In the genomic region with DNA sequence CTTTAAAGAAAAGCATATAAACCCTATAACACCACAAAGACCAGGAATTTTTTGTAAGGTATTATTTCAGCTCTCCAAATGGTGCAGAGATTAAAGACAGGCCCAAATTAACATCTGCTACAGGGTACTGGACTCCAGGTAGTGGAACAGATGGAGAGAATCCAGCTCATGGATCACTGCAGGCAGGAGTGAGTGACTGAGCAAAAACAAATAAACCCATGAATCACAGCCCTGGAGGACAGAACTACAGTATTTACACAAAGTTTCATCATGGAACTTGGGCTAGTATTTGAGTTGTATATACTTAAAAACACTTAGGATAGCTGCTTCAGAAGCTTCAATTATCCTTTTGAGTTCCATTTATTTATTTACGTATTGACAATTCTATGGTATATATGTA, we compare ENCODE assay signal across 13 cellular contexts.
DNase-seq lines count a peak whose midpoint lies in the region; ATAC-seq and TF ChIP-seq lines count a peak whose summit lies in the region.
"Had no signal": no experiment of that assay in that cellular context is flagged by ENCODE, and none has a peak within 500 bp of the region (broad histone marks: within the 10 kb centered on the region; RNA-seq: fewer than 3 reads in every experiment).

No MANE protein-coding gene starts in this region.

- H3K4me3 ChIP-seq in neural progenitor cell, result no peak overlapping the region
- no peak overlapping the region for H3K4me3 ChIP-seq in effector memory CD4-positive, alpha-beta T cell (ENCODE audit: insufficient read depth, low read depth, low read length, poor library complexity, severe bottlenecking)
- H3K4me3 ChIP-seq in vagina, result no peak overlapping the region
- H3K4me3 ChIP-seq: prostate gland, suprapubic skin had no signal

- H3K79me2 ChIP-seq in neural progenitor cell (ENCODE audit: low read depth), result no peaks in the 10 kb centered on the region

- CTCF ChIA-PET in GM10248 (lab: Yijun Ruan, JAX), result interaction anchor here (1.0 to 2.1 kb wide), 4 partner anchors 11 to 131 kb away, joined by 3 to 4 read pairs (median 3); no protein-coding TSS in a partner anchor

- H3K36me3 ChIP-seq in neural progenitor cell (no peaks in the 10 kb centered on the region), vagina (no peaks in the 10 kb centered on the region)
- H3K36me3 ChIP-seq in effector memory CD4-positive, alpha-beta T cell (ENCODE audit: control insufficient read depth, insufficient read depth, low read length), result no peaks in the 10 kb centered on the region
- H3K36me3 ChIP-seq: prostate gland, suprapubic skin had no signal

- H3K27ac Mint-ChIP-seq in neural progenitor cell, result peak overlapping the region; percentile 10
- H3K27ac Mint-ChIP-seq: activated naive CD4-positive, alpha-beta T cell treated with anti-CD3 and anti-CD28 coated beads, Interleukin-2, amount 50 U/mL, for 24 hours had no signal

- TF ChIP-seq POLR2A in vagina (IDR thresholded peaks at IDR 0.05), result no peak

- intact Hi-C loops in vagina (cut with DNase I), result loop anchor here (5.0 kb wide), 1 partner anchor 131 kb away; the partner anchor contains the start of gene SPRY2

- peaks cover 2% of the 10 kb centered on the region for H3K27me3 Mint-ChIP-seq in neural progenitor cell (ENCODE audit: insufficient read depth, low read depth)
- H3K27me3 Mint-ChIP-seq: activated naive CD4-positive, alpha-beta T cell treated with anti-CD3 and anti-CD28 coated beads, Interleukin-2, amount 50 U/mL, for 24 hours had no signal

- no peaks in the 10 kb centered on the region for H4K20me1 ChIP-seq in neural progenitor cell (ENCODE audit: low read depth)

- no peaks in the 10 kb centered on the region for H3K9me3 Mint-ChIP-seq in neural progenitor cell
- H3K9me3 Mint-ChIP-seq: activated naive CD4-positive, alpha-beta T cell treated with anti-CD3 and anti-CD28 coated beads, Interleukin-2, amount 50 U/mL, for 24 hours had no signal

- H3K27ac ChIP-seq in neural progenitor cell (no peak overlapping the region), vagina (no peak overlapping the region)
- H3K27ac ChIP-seq in effector memory CD4-positive, alpha-beta T cell (ENCODE audit: insufficient read depth, low read length, poor library complexity, severe bottlenecking), result no peak overlapping the region
- H3K27ac ChIP-seq: prostate gland, suprapubic skin had no signal

- H3K36me3 Mint-ChIP-seq in neural progenitor cell, result no peaks in the 10 kb centered on the region
- H3K36me3 Mint-ChIP-seq: activated naive CD4-positive, alpha-beta T cell treated with anti-CD3 and anti-CD28 coated beads, Interleukin-2, amount 50 U/mL, for 24 hours had no signal

- no peaks in the 10 kb centered on the region for H3K27me3 ChIP-seq in neural progenitor cell
- no peaks in the 10 kb centered on the region for H3K27me3 ChIP-seq in effector memory CD4-positive, alpha-beta T cell (replicated peaks; ENCODE audit: control insufficient read depth, insufficient read depth, low read length, poor library complexity, severe bottlenecking)
- H3K27me3 ChIP-seq in vagina, result no peaks in the 10 kb centered on the region
- H3K27me3 ChIP-seq: suprapubic skin had no signal

- no peak for TF ChIP-seq CTCF in neural progenitor cell (IDR thresholded peaks at IDR 0.05)
- no peak for TF ChIP-seq CTCF in GM10248 (IDR thresholded peaks at IDR 0.05; ENCODE audit: control extremely low read depth, extremely low read depth, low read depth, missing control alignments)
- TF ChIP-seq CTCF in vagina (IDR thresholded peaks at IDR 0.05), result no peak

- no peak overlapping the region for H2AFZ ChIP-seq in neural progenitor cell (replicated peaks)

- no peaks in the 10 kb centered on the region for H3K9me3 ChIP-seq in neural progenitor cell (ENCODE audit: low read depth)
- H3K9me3 ChIP-seq in effector memory CD4-positive, alpha-beta T cell (ENCODE audit: control insufficient read depth, low read length), result no peaks in the 10 kb centered on the region
- no peaks in the 10 kb centered on the region for H3K9me3 ChIP-seq in vagina
- H3K9me3 ChIP-seq: prostate gland, SK-N-SH, suprapubic skin had no signal

- no peak overlapping the region for H3K9ac ChIP-seq in neural progenitor cell
- H3K9ac ChIP-seq: SK-N-SH had no signal

- H3K4me1 ChIP-seq in neural progenitor cell (peaks cover 6% of the 10 kb centered on the region), vagina (peaks cover 17% of the 10 kb centered on the region)
- no peaks in the 10 kb centered on the region for H3K4me1 ChIP-seq in effector memory CD4-positive, alpha-beta T cell (ENCODE audit: control insufficient read depth, insufficient read depth, low read length, poor library complexity, severe bottlenecking)
- H3K4me1 ChIP-seq: prostate gland had no signal

- ATAC-seq in esophagus mucosa (peak; percentile 85), SK-N-SH treated with all-trans-retinoic acid at 6 μM for 48 hours (no peak)

- POLR2A ChIA-PET in GM10248 (lab: Yijun Ruan, JAX), result no interaction called here

- H3K4me1 Mint-ChIP-seq in neural progenitor cell, result peaks cover 7% of the 10 kb centered on the region
- H3K4me1 Mint-ChIP-seq: activated naive CD4-positive, alpha-beta T cell treated with anti-CD3 and anti-CD28 coated beads, Interleukin-2, amount 50 U/mL, for 24 hours had no signal

- peak; percentile 27 for DNase-seq in H4 (ENCODE audit: low spot score)
- DNase-seq in RKO (ENCODE audit: low spot score), result peak; percentile 16
- no peak for DNase-seq in neural progenitor cell (ENCODE audit: low spot score)
- no peak for DNase-seq in GM10248 (ENCODE audit: extremely low spot score)
- DNase-seq in effector memory CD4-positive, alpha-beta T cell, result no peak
- no peak for DNase-seq in vagina (ENCODE audit: extremely low spot score in 2 of 2)
- DNase-seq: NCI-H2081 treated with DMSO at 0.1 percent for 48 hours, SK-N-SH had no signal

- no peaks in the 10 kb centered on the region for H3F3A ChIP-seq in neural progenitor cell (ENCODE audit: low read depth)

- H3K4me2 ChIP-seq in neural progenitor cell, result no peak overlapping the region
- H3K4me2 ChIP-seq: SK-N-SH had no signal

- H3K4me3 Mint-ChIP-seq in neural progenitor cell, result no peak overlapping the region
- H3K4me3 Mint-ChIP-seq: activated naive CD4-positive, alpha-beta T cell treated with anti-CD3 and anti-CD28 coated beads, Interleukin-2, amount 50 U/mL, for 24 hours had no signal

TF ChIP-seq in SK-N-SH treated with all-trans-retinoic acid at 6 μM for 48 hours, 23 proteins besides CTCF, POLR2A, EP300 and RAD21:
- TF ChIP-seq PATZ1 (CRISPR knock-in tag; IDR thresholded peaks at IDR 0.05; ENCODE audit: borderline replicate concordance) (no peak), CSDC2 (CRISPR knock-in tag; IDR thresholded peaks at IDR 0.05) (no peak), ZNF70 (CRISPR knock-in tag; IDR thresholded peaks at IDR 0.05) (no peak), PPARA (CRISPR knock-in tag; IDR thresholded peaks at IDR 0.05; ENCODE audit: borderline replicate concordance) (no peak), ZFP30 (CRISPR knock-in tag; IDR thresholded peaks at IDR 0.05) (no peak), RARB (CRISPR knock-in tag; IDR thresholded peaks at IDR 0.05) (no peak), POU6F1 (CRISPR knock-in tag; IDR thresholded peaks at IDR 0.05; ENCODE audit: borderline replicate concordance, low read depth) (no peak), ZC3H10 (CRISPR knock-in tag; IDR thresholded peaks at IDR 0.05) (no peak), TOX (CRISPR knock-in tag; IDR thresholded peaks at IDR 0.05; ENCODE audit: borderline replicate concordance) (no peak)
- TF ChIP-seq, protein P1, sequence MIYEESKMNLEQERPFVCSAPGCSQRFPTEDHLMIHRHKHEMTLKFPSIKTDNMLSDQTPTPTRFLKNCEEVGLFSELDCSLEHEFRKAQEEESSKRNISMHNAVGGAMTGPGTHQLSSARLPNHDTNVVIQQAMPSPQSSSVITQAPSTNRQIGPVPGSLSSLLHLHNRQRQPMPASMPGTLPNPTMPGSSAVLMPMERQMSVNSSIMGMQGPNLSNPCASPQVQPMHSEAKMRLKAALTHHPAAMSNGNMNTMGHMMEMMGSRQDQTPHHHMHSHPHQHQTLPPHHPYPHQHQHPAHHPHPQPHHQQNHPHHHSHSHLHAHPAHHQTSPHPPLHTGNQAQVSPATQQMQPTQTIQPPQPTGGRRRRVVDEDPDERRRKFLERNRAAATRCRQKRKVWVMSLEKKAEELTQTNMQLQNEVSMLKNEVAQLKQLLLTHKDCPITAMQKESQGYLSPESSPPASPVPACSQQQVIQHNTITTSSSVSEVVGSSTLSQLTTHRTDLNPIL (CRISPR knock-in tag; IDR thresholded peaks at IDR 0.05; ENCODE audit: low read depth), result no peak

Comparison
In these comparisons a context has a peak if more than half of its experiments do, and no peak if none do; other contexts are left out.
1. DNase-seq: peak in H4 (single experiment) and RKO (single experiment); none in neural progenitor cell (single experiment), GM10248 (single experiment), effector memory CD4-positive, alpha-beta T cell (0 of 3) and vagina (0 of 2).